In genomic region chr16:4323845-4324478, GRCh38 we compare ENCODE assay signal across 10 cellular contexts. TPM values are rescaled to one million over a fixed set of nuclear protein-coding genes. Genes with fewer than 3 reads are reported as not detected.
DNase-seq lines count a peak whose midpoint lies in the region; ATAC-seq, FAIRE-seq and TF ChIP-seq lines count a peak whose summit lies in the region.
"Had no signal": no experiment of that assay in that cellular context is flagged by ENCODE, and none has a peak within 500 bp of the region (broad histone marks: within the 10 kb centered on the region; RNA-seq: fewer than 3 reads in every experiment).

No MANE protein-coding gene starts in this region.

- H3K36me3 Mint-ChIP-seq in astrocyte (ENCODE audit: low read depth, unreplicated experiment): no peaks in the 10 kb centered on the region

- peak overlapping the region; percentile 3 for H3K4me2 ChIP-seq in astrocyte (ENCODE audit: low read length)

- no peaks in the 10 kb centered on the region for H3K9me3 Mint-ChIP-seq in astrocyte (ENCODE audit: unreplicated experiment)

- peaks cover 8% of the 10 kb centered on the region for H3K4me1 Mint-ChIP-seq in astrocyte (ENCODE audit: low read depth, unreplicated experiment)

- H3K4me3 Mint-ChIP-seq in astrocyte (ENCODE audit: unreplicated experiment): peak overlapping the region; percentile 57

- TF ChIP-seq CTCF in astrocyte (IDR thresholded peaks at IDR 0.05; ENCODE audit: insufficient read depth, low read depth, low read length) (no peak), right atrium auricular region (IDR thresholded peaks at IDR 0.05) (no peak)

- peaks cover 90% of the 10 kb centered on the region for H4K20me1 ChIP-seq in astrocyte (ENCODE audit: insufficient read depth, low read length)

- H3K9me3 ChIP-seq in astrocyte (ENCODE audit: insufficient read depth, low read depth, low read length): no peaks in the 10 kb centered on the region
- H3K9me3 ChIP-seq in right atrium auricular region: no peaks in the 10 kb centered on the region

- no peak for FAIRE-seq in astrocyte (lab: Jason Lieb, UNC)
- FAIRE-seq: frontal cortex had no signal

- H3K27ac ChIP-seq in astrocyte (ENCODE audit: low read depth, low read length): no peak overlapping the region
- H3K27ac ChIP-seq in right atrium auricular region: peak overlapping the region; percentile 80 to 89

- H3K79me2 ChIP-seq in astrocyte (ENCODE audit: insufficient read depth, low read length): peaks cover 93% of the 10 kb centered on the region

- H3K27me3 ChIP-seq in astrocyte (ENCODE audit: insufficient read depth, low read length) (no peaks in the 10 kb centered on the region), right atrium auricular region (no peaks in the 10 kb centered on the region)

- peak overlapping the region; percentile 35 for H3K9ac ChIP-seq in astrocyte (ENCODE audit: low read length)

- no peak overlapping the region for H3K27ac Mint-ChIP-seq in astrocyte (ENCODE audit: unreplicated experiment)

- DNase-seq in D341Med (ENCODE audit: low spot score) (peak; percentile 64), astrocyte (ENCODE audit: low read depth) (no peak), right atrium auricular region (ENCODE audit: low spot score) (no peak), renal cortical epithelial cell (ENCODE audit: low read depth) (peak; percentile 59), NOMO-1 (lab: John Stamatoyannopoulos, UW; ENCODE audit: unreplicated experiment in 2 of 2) (no peak), NCI-H1092 treated with DMSO at 0.1 percent for 48 hours (lab: John Stamatoyannopoulos, UW) (no peak), NCI-H1930 (lab: John Stamatoyannopoulos, UW) (no peak)
- DNase-seq: NCI-H2081 treated with DMSO at 0.1 percent for 48 hours had no signal

- H3K4me1 ChIP-seq in astrocyte (ENCODE audit: insufficient read depth, low read length) (peaks cover 40% of the 10 kb centered on the region), right atrium auricular region (peaks cover 0 to 97% of the 10 kb centered on the region in 2 donors)

- no peaks in the 10 kb centered on the region for H3K27me3 Mint-ChIP-seq in astrocyte (ENCODE audit: low read depth, unreplicated experiment)

- no peak overlapping the region for H3K4me3 ChIP-seq in astrocyte (ENCODE audit: insufficient read depth, low read depth, low read length)
- H3K4me3 ChIP-seq in right atrium auricular region: no peak overlapping the region

- H3K36me3 ChIP-seq in astrocyte (ENCODE audit: insufficient read depth, low read length) (no peaks in the 10 kb centered on the region), right atrium auricular region (no peaks in the 10 kb centered on the region)

- no peak for ATAC-seq in HG03108 (IDR thresholded peaks at IDR 0.05; ENCODE audit: unreplicated experiment)

- H2AFZ ChIP-seq in astrocyte (ENCODE audit: low read depth, low read length): no peak overlapping the region

RNA-seq across cellular contexts. Expression of gene GLIS2, which starts 8.1 kb away (rescaled TPM):
- 16.5 and 18.9 TPM in 2 replicates for total RNA-seq in astrocyte
- 10 to 100 TPM; 10.3 to 16.0 TPM for total RNA-seq in right atrium auricular region
- 3.6 and 13.5 TPM in 2 replicates for total RNA-seq in renal cortical epithelial cell

RNA-seq across cellular contexts. Expression of gene PAM16, which starts 27.2 kb away (rescaled TPM):
- total RNA-seq in astrocyte: 50.7 and 51.9 TPM in 2 replicates
- total RNA-seq in right atrium auricular region: 10 to 100 TPM; 54.6 to 85.7 TPM
- 9.1 and 37.0 TPM in 2 replicates for total RNA-seq in renal cortical epithelial cell

RNA-seq across cellular contexts. Expression of gene VASN, which starts 47.7 kb away (rescaled TPM):
- total RNA-seq in astrocyte: 32.0 and 38.7 TPM in 2 replicates
- 10 to 100 TPM; 17.9 to 39.0 TPM for total RNA-seq in right atrium auricular region
- 10.6 and 47.0 TPM in 2 replicates for total RNA-seq in renal cortical epithelial cell

RNA-seq across cellular contexts. Expression of gene TFAP4, which starts 51.1 kb away (rescaled TPM):
- 6.1 and 7.7 TPM in 2 replicates for total RNA-seq in astrocyte
- total RNA-seq in right atrium auricular region: 1 to 10 TPM; 2.0 to 2.9 TPM
- 1.2 and 2.0 TPM in 2 replicates for total RNA-seq in renal cortical epithelial cell

Comparison
In these comparisons a context has a peak if more than half of its experiments do, and no peak if none do; other contexts are left out.
1. DNase-seq: peak in D341Med (single experiment) and renal cortical epithelial cell (single experiment); none in astrocyte (single experiment), right atrium auricular region (single experiment), NOMO-1 (0 of 2), NCI-H1092 treated with DMSO at 0.1 percent for 48 hours (single experiment) and NCI-H1930 (0 of 2).